22 cellular contexts compared by ENCODE assay signal in genomic region chr5:150612405-150612804, GRCh38. TPM values are rescaled to one million over a fixed set of nuclear protein-coding genes. Genes with fewer than 3 reads are reported as not detected.
DNase-seq lines count a peak whose midpoint lies in the region; ATAC-seq and TF ChIP-seq lines count a peak whose summit lies in the region.
"Had no signal": no experiment of that assay in that cellular context is flagged by ENCODE, and none has a peak within 500 bp of the region (broad histone marks: within the 10 kb centered on the region; RNA-seq: fewer than 3 reads in every experiment).

No MANE protein-coding gene starts in this region.

- POLR2A ChIA-PET in WTC11 (lab: Charles Lee): interaction anchor here (1.1 kb wide), 1 partner anchor 60 kb away, joined by 3 read pairs; no protein-coding TSS in a partner anchor

- intact Hi-C loops in mucosa of descending colon (cut with DNase I, micrococcal nuclease): no loop called here
- intact Hi-C loops in uterus (cut with DNase I; ENCODE audit: low total_unique reads): no loop called here
- intact Hi-C loops in natural killer cell (cut with micrococcal nuclease): no loop called here

- H3K4me1 Mint-ChIP-seq in WTC11 (peaks cover 12% of the 10 kb centered on the region), natural killer cell (no peaks in the 10 kb centered on the region)
- H3K4me1 Mint-ChIP-seq: activated CD4-positive, alpha-beta T cell treated with anti-CD3 and anti-CD28 coated beads, Interleukin-2, amount 10 ng/mL, durations not matched to agents 7 days and 5 days; central memory CD8-positive, alpha-beta T cell had no signal

- TF ChIP-seq CTCF in mucosa of descending colon (IDR thresholded peaks at IDR 0.05) (no peak), uterus (IDR thresholded peaks at IDR 0.05) (no peak), WTC11 (IDR thresholded peaks at IDR 0.05) (no peak), natural killer cell (IDR thresholded peaks at IDR 0.05) (no peak)

- H3K36me3 ChIP-seq in duodenal mucosa (ENCODE audit: control insufficient read depth in 1 of 2, insufficient read depth in 2 of 2, low read length in 2 of 2) (no peaks in the 10 kb centered on the region), mucosa of descending colon (ENCODE audit: low read depth) (no peaks in the 10 kb centered on the region), uterus (no peaks in the 10 kb centered on the region)

- H3K27me3 Mint-ChIP-seq in WTC11 (ENCODE audit: low read depth) (no peaks in the 10 kb centered on the region), natural killer cell (ENCODE audit: low read depth in 2 of 2) (peaks cover 3 to 11% of the 10 kb centered on the region in 2 donors)
- H3K27me3 Mint-ChIP-seq: activated CD4-positive, alpha-beta T cell treated with anti-CD3 and anti-CD28 coated beads, Interleukin-2, amount 10 ng/mL, durations not matched to agents 7 days and 5 days; activated naive CD8-positive, alpha-beta T cell had no signal

- H3K9me3 Mint-ChIP-seq in WTC11: no peaks in the 10 kb centered on the region
- no peaks in the 10 kb centered on the region for H3K9me3 Mint-ChIP-seq in natural killer cell
- H3K9me3 Mint-ChIP-seq: activated CD4-positive, alpha-beta T cell treated with anti-CD3 and anti-CD28 coated beads, Interleukin-2, amount 10 ng/mL, durations not matched to agents 7 days and 5 days; activated T-cell treated with anti-CD3 and anti-CD28 coated beads, Interleukin-2, amount 50 U/mL, for 24 hours; central memory CD8-positive, alpha-beta T cell had no signal

- H3K4me1 ChIP-seq in duodenal mucosa (ENCODE audit: control insufficient read depth in 1 of 2, insufficient read depth in 2 of 2, low read length in 2 of 2) (peaks cover 74 to 76% of the 10 kb centered on the region in 2 donors), mucosa of descending colon (ENCODE audit: low read depth) (peaks cover 57% of the 10 kb centered on the region), uterus (peaks cover 28 to 33% of the 10 kb centered on the region in 2 donors)

- no peaks in the 10 kb centered on the region for H3K27me3 ChIP-seq in duodenal mucosa (ENCODE audit: control insufficient read depth in 1 of 2, insufficient read depth in 2 of 2, low read length in 2 of 2)
- no peaks in the 10 kb centered on the region for H3K27me3 ChIP-seq in uterus

- no peak overlapping the region for H3K4me3 ChIP-seq in duodenal mucosa (ENCODE audit: low read depth in 1 of 2, low read length in 2 of 2)
- no peak overlapping the region for H3K4me3 ChIP-seq in mucosa of descending colon
- no peak overlapping the region for H3K4me3 ChIP-seq in uterus

- H3K36me3 Mint-ChIP-seq in WTC11 (no peaks in the 10 kb centered on the region), natural killer cell (no peaks in the 10 kb centered on the region)
- H3K36me3 Mint-ChIP-seq: activated naive CD8-positive, alpha-beta T cell had no signal

- TF ChIP-seq POLR2A in uterus (IDR thresholded peaks at IDR 0.05): no peak

- peak overlapping the region; percentile 37 for H3K27ac ChIP-seq in duodenal mucosa (ENCODE audit: low read depth, low read length)
- peak overlapping the region; percentile 65 to 86 for H3K27ac ChIP-seq in uterus
- H3K27ac ChIP-seq: 22Rv1 had no signal

- H3K4me3 Mint-ChIP-seq in WTC11 (no peak overlapping the region), natural killer cell (no peak overlapping the region)
- H3K4me3 Mint-ChIP-seq: activated CD4-positive, alpha-beta T cell treated with anti-CD3 and anti-CD28 coated beads, Interleukin-2, amount 10 ng/mL, durations not matched to agents 7 days and 5 days; activated naive CD8-positive, alpha-beta T cell; activated T-cell treated with anti-CD3 and anti-CD28 coated beads, Interleukin-2, amount 50 U/mL, for 24 hours; central memory CD8-positive, alpha-beta T cell had no signal

- CTCF ChIA-PET in WTC11 (lab: Charles Lee): interaction anchor here (0.6 to 1.1 kb wide), 7 partner anchors 9 to 192 kb away, joined by 3 to 4 read pairs (median 4); no protein-coding TSS in a partner anchor

- ATAC-seq in mucosa of descending colon: peak; percentile 74
- ATAC-seq in WTC11: no peak
- no peak for ATAC-seq in natural killer cell
- ATAC-seq: Panc1, SK-N-SH treated with all-trans-retinoic acid at 6 μM for 48 hours had no signal

- peak overlapping the region in 1 of 2 donors; percentile 17 for H3K9ac ChIP-seq in duodenal mucosa (ENCODE audit: low read depth in 1 of 2, low read length in 2 of 2)

- no peaks in the 10 kb centered on the region for H3K9me3 ChIP-seq in duodenal mucosa (ENCODE audit: control insufficient read depth in 1 of 2, low read length in 2 of 2)
- H3K9me3 ChIP-seq in mucosa of descending colon: no peaks in the 10 kb centered on the region
- H3K9me3 ChIP-seq in uterus: no peaks in the 10 kb centered on the region

- DNase-seq in NCI-H2107 treated with DMSO at 0.1 percent for 48 hours (lab: John Stamatoyannopoulos, UW; ENCODE audit: unreplicated experiment) (peak; percentile 14), NCI-H2107 (lab: John Stamatoyannopoulos, UW) (no peak), mucosa of descending colon (peak in 1 of 3 donors; percentile 63), uterus (no peak), SW 1271 (lab: John Stamatoyannopoulos, UW) (no peak), WTC11 (ENCODE audit: low spot score) (no peak), natural killer cell (no peak)
- DNase-seq: activated CD4-positive, alpha-beta T cell treated with anti-CD3 and anti-CD28 coated beads, Interleukin-2, amount 10 ng/mL, durations not matched to agents 7 days and 5 days; activated T-cell treated with anti-CD3 and anti-CD28 coated beads, Interleukin-2, amount 50 U/mL, for 24 hours; DMS 273 treated with DMSO at 0.1 percent for 48 hours; HCEC 1CT; mammary epithelial cell; NCI-H187; NCI-H526 treated with DMSO at 0.1 percent for 48 hours; retina; stimulated activated CD4-positive, alpha-beta T cell treated with anti-CD3 and anti-CD28 coated beads, Interleukin-2, amount 100 ng/mL, for 24 hours had no signal

- H3K27ac Mint-ChIP-seq in WTC11 (no peak overlapping the region), natural killer cell (no peak overlapping the region)
- H3K27ac Mint-ChIP-seq: activated CD4-positive, alpha-beta T cell treated with anti-CD3 and anti-CD28 coated beads, Interleukin-2, amount 10 ng/mL, durations not matched to agents 7 days and 5 days; activated naive CD8-positive, alpha-beta T cell; activated T-cell treated with anti-CD3 and anti-CD28 coated beads, Interleukin-2, amount 50 U/mL, for 24 hours had no signal

TF ChIP-seq in WTC11, 78 proteins besides CTCF, POLR2A, EP300 and RAD21 (continues in another document):
- TF ChIP-seq TCF7 (CRISPR knock-in tag; IDR thresholded peaks at IDR 0.05; ENCODE audit: low read depth) (no peak), ZNF219 (CRISPR knock-in tag; IDR thresholded peaks at IDR 0.05; ENCODE audit: borderline replicate concordance) (no peak), ZNF317 (CRISPR knock-in tag; IDR thresholded peaks at IDR 0.05; ENCODE audit: borderline replicate concordance, low read depth) (no peak), GABPB1 (CRISPR knock-in tag; IDR thresholded peaks at IDR 0.05) (no peak)
- TF ChIP-seq, protein P1, sequence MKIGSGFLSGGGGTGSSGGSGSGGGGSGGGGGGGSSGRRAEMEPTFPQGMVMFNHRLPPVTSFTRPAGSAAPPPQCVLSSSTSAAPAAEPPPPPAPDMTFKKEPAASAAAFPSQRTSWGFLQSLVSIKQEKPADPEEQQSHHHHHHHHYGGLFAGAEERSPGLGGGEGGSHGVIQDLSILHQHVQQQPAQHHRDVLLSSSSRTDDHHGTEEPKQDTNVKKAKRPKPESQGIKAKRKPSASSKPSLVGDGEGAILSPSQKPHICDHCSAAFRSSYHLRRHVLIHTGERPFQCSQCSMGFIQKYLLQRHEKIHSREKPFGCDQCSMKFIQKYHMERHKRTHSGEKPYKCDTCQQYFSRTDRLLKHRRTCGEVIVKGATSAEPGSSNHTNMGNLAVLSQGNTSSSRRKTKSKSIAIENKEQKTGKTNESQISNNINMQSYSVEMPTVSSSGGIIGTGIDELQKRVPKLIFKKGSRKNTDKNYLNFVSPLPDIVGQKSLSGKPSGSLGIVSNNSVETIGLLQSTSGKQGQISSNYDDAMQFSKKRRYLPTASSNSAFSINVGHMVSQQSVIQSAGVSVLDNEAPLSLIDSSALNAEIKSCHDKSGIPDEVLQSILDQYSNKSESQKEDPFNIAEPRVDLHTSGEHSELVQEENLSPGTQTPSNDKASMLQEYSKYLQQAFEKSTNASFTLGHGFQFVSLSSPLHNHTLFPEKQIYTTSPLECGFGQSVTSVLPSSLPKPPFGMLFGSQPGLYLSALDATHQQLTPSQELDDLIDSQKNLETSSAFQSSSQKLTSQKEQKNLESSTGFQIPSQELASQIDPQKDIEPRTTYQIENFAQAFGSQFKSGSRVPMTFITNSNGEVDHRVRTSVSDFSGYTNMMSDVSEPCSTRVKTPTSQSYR (CRISPR knock-in tag; IDR thresholded peaks at IDR 0.05): no peak
- TF ChIP-seq, protein P2, sequence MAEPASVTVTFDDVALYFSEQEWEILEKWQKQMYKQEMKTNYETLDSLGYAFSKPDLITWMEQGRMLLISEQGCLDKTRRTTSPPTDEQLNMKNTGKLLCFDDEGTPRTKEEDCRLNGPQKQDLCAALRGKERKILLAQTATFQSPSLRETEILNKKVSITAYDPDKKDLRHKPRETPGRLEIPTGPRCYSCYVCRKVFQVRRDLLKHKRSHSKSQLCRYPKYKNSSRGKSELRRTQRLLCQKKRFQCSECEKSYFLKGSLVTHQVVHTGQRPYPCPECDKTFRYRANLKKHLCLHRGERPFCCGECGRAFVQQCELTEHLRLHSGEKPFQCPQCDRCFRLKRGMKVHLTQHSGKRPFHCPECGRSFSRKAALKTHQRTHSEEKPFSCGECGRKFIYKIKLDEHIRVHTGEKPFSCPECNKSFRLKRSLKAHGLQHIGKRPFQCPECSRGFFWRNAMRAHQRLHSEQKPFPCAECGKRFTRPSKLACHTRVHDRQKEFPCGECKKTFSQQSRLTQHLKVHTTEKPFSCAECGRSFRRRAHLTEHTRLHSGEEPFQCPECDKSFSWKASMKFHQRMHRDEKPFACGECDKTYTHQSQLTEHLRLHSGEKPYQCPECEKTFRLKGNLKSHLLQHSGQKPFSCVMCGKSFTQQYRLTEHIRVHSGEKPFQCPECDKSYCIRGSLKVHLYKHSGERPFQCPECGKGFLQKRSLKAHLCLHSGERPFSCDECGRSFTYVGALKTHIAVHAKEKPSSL (CRISPR knock-in tag; conservative IDR thresholded peaks at IDR 0.05): no peak

RNA-seq across cellular contexts. Expression of gene SYNPO, which starts 28.1 kb away (rescaled TPM):
- 10 to 100 TPM; 62.9 to 73.6 (median 63.9) TPM for total RNA-seq in mucosa of descending colon
- 100 to 1,000 TPM in 1 of 4 donors, 10 to 100 TPM in 1, 1 to 10 TPM in 2; 3.6 to 146 (median 10.6) TPM for total RNA-seq in uterus
- total RNA-seq in WTC11 (2021): 2.1 to 2.7 TPM (median 2.6 TPM) in 3 replicates
- under 1 TPM in 2 of 3 donors, not detected in 1; 0.16 to 0.48 TPM for total RNA-seq in natural killer cell

RNA-seq across cellular contexts. Expression of gene MYOZ3, which starts 48.6 kb away (rescaled TPM):
- under 1 TPM; 0.09 to 0.48 (median 0.35) TPM for total RNA-seq in mucosa of descending colon
- total RNA-seq in uterus: 10 to 100 TPM in 1 of 4 donors, 1 to 10 TPM in 2, not detected in 1; 3.2 to 69.1 (median 3.4) TPM
- 11.6 to 14.5 TPM (median 13.7 TPM) in 3 replicates for total RNA-seq in WTC11 (2021)
- not detected for total RNA-seq in natural killer cell
- total RNA-seq: mammary epithelial cell had no signal
